ENCODE assay signal across 21 cellular contexts in genomic region chr1:24457866-24458265, GRCh38. TPM values are rescaled to one million over a fixed set of nuclear protein-coding genes. Genes with fewer than 3 reads are reported as not detected.
A peak's percentile ranks its signal among the peaks of the same experiment; 100 is the strongest.
DNase-seq lines count a peak whose midpoint lies in the region; ATAC-seq and TF ChIP-seq lines count a peak whose summit lies in the region.
"Had no signal": no experiment of that assay in that cellular context is flagged by ENCODE, and none has a peak within 500 bp of the region (broad histone marks: within the 10 kb centered on the region; RNA-seq: fewer than 3 reads in every experiment).

No MANE protein-coding gene starts in this region.

- no peaks in the 10 kb centered on the region for H3K9me3 Mint-ChIP-seq in endodermal cell
- peaks cover 6% of the 10 kb centered on the region for H3K9me3 Mint-ChIP-seq in activated CD4-positive, alpha-beta T cell treated with anti-CD3 and anti-CD28 coated beads, Interleukin-2, amount 10 ng/mL, durations not matched to agents 24 days and 14 days
- H3K9me3 Mint-ChIP-seq: CD8-positive, alpha-beta T cell had no signal

- H2AK5ac ChIP-seq in neuronal stem cell (ENCODE audit: low read depth, low read length), result no peak overlapping the region

- 82 to 91% methylated on average over 3 of the region's 3 CpGs for WGBS in endodermal cell (ENCODE audit: insufficient coverage in 1 of 2, insufficient read length in 1 of 2), 2 experiments
- WGBS in neuronal stem cell (ENCODE audit: extremely low coverage in 2 of 2, insufficient read length in 2 of 2, insufficient replicate concordance in 1 of 2), 2 donors, result no CpG with 5 or more reads among the region's 3 CpGs

- H2BK5ac ChIP-seq in neuronal stem cell (ENCODE audit: low read length), result no peak overlapping the region

- no peak overlapping the region for H2BK120ac ChIP-seq in neuronal stem cell (ENCODE audit: low read depth, low read length)

- peak overlapping the region; percentile 76 for H3K18ac ChIP-seq in neuronal stem cell (ENCODE audit: low read length)

- no peak overlapping the region for H4K8ac ChIP-seq in neuronal stem cell (ENCODE audit: low read depth, low read length)

- no peaks in the 10 kb centered on the region for H3K9me3 ChIP-seq in T-helper 17 cell (ENCODE audit: control insufficient read depth, low read length, poor library complexity, severe bottlenecking)
- no peaks in the 10 kb centered on the region for H3K9me3 ChIP-seq in endodermal cell (ENCODE audit: control insufficient read depth, low read length)
- H3K9me3 ChIP-seq in neuronal stem cell (replicated peaks in 1 of 2; ENCODE audit: control insufficient read depth in 2 of 2, insufficient read depth in 1 of 2, low read depth in 1 of 2, low read length in 2 of 2), result no peaks in the 10 kb centered on the region
- H3K9me3 ChIP-seq: Caco-2, HAP-1 had no signal

- intact Hi-C loops in activated CD4-positive, alpha-beta T cell treated with anti-CD3 and anti-CD28 coated beads, Interleukin-2, amount 10 ng/mL, durations not matched to agents 24 days and 14 days (cut with micrococcal nuclease), result no loop called here

- H3K27me3 Mint-ChIP-seq in T-helper 17 cell, result no peaks in the 10 kb centered on the region
- no peaks in the 10 kb centered on the region for H3K27me3 Mint-ChIP-seq in endodermal cell (ENCODE audit: insufficient read depth)
- H3K27me3 Mint-ChIP-seq in activated CD4-positive, alpha-beta T cell treated with anti-CD3 and anti-CD28 coated beads, Interleukin-2, amount 10 ng/mL, durations not matched to agents 24 days and 14 days, result no peaks in the 10 kb centered on the region
- H3K27me3 Mint-ChIP-seq: B cell; CD4-positive, CD25-positive, alpha-beta regulatory T cell had no signal

- H3K27me3 ChIP-seq in endodermal cell (ENCODE audit: control insufficient read depth, insufficient read depth, low read length, poor library complexity, severe bottlenecking) (no peaks in the 10 kb centered on the region), neuronal stem cell (ENCODE audit: control insufficient read depth in 3 of 3, insufficient read depth in 3 of 3, low read depth in 1 of 3, low read length in 3 of 3) (no peaks in the 10 kb centered on the region)
- H3K27me3 ChIP-seq: BLaER1 had no signal

- H2AFZ ChIP-seq in neuronal stem cell (ENCODE audit: low read length), result no peak overlapping the region

- H3K36me3 ChIP-seq in endodermal cell (ENCODE audit: control insufficient read depth, insufficient read depth, low read length) (no peaks in the 10 kb centered on the region), neuronal stem cell (replicated peaks in 1 of 2; ENCODE audit: control insufficient read depth in 2 of 2, insufficient read depth in 2 of 2, low read length in 2 of 2) (no peaks in the 10 kb centered on the region)
- H3K36me3 ChIP-seq: HAP-1 had no signal

- no peak overlapping the region for H4K91ac ChIP-seq in neuronal stem cell (ENCODE audit: low read depth, low read length, poor library complexity)

- peak overlapping the region; percentile 46 for H3K23ac ChIP-seq in neuronal stem cell (ENCODE audit: low read depth, low read length, poor library complexity)

- H3K4me3 ChIP-seq in endodermal cell (ENCODE audit: low read length) (no peak overlapping the region), neuronal stem cell (ENCODE audit: low read length in 2 of 2) (no peak overlapping the region)
- H3K4me3 ChIP-seq: BLaER1, GM12878, HAP-1 had no signal

- no peak overlapping the region for H2BK15ac ChIP-seq in neuronal stem cell (ENCODE audit: low read length)

- H3K27ac Mint-ChIP-seq in T-helper 17 cell (peak overlapping the region; percentile 32), endodermal cell (no peak overlapping the region)
- no peak overlapping the region for H3K27ac Mint-ChIP-seq in activated CD4-positive, alpha-beta T cell treated with anti-CD3 and anti-CD28 coated beads, Interleukin-2, amount 10 ng/mL, durations not matched to agents 24 days and 14 days
- H3K27ac Mint-ChIP-seq: B cell had no signal

- no peak overlapping the region for H3K4me2 ChIP-seq in neuronal stem cell (ENCODE audit: insufficient read depth, low read length, poor library complexity, severe bottlenecking)
- H3K4me2 ChIP-seq: BLaER1 had no signal

- no peak overlapping the region for H3K14ac ChIP-seq in neuronal stem cell (ENCODE audit: low read length)

- H3K4me1 Mint-ChIP-seq in T-helper 17 cell, result no peaks in the 10 kb centered on the region
- no peaks in the 10 kb centered on the region for H3K4me1 Mint-ChIP-seq in endodermal cell
- peaks cover 5% of the 10 kb centered on the region for H3K4me1 Mint-ChIP-seq in activated CD4-positive, alpha-beta T cell treated with anti-CD3 and anti-CD28 coated beads, Interleukin-2, amount 10 ng/mL, durations not matched to agents 24 days and 14 days
- H3K4me1 Mint-ChIP-seq: B cell had no signal

- no peak overlapping the region for H3K9ac ChIP-seq in endodermal cell (ENCODE audit: extremely low read depth, low read length, poor library complexity, severe bottlenecking)
- H3K9ac ChIP-seq in neuronal stem cell (ENCODE audit: low read depth, low read length, poor library complexity), result no peak overlapping the region
- H3K9ac ChIP-seq: BLaER1 had no signal

- no peaks in the 10 kb centered on the region for H3K4me1 ChIP-seq in endodermal cell (ENCODE audit: control insufficient read depth, insufficient read depth, low read length)
- H3K4me1 ChIP-seq in neuronal stem cell (ENCODE audit: control insufficient read depth in 2 of 2, insufficient read depth in 1 of 2, low read depth in 1 of 2, low read length in 2 of 2), result no peaks in the 10 kb centered on the region
- H3K4me1 ChIP-seq: BLaER1, Caco-2, HAP-1 had no signal

- no peak for ATAC-seq in T-helper 17 cell
- ATAC-seq in GM21786 (IDR thresholded peaks at IDR 0.05; ENCODE audit: unreplicated experiment), result no peak
- ATAC-seq: CD8-positive, alpha-beta T cell; GM12878 had no signal

- no peak overlapping the region for H3K27ac ChIP-seq in endodermal cell (ENCODE audit: low read depth, low read length)
- H3K27ac ChIP-seq in neuronal stem cell (replicated peaks; ENCODE audit: low read length), result no peak overlapping the region
- H3K27ac ChIP-seq: 22Rv1, BLaER1, C4-2B had no signal

- no peaks in the 10 kb centered on the region for H3K79me1 ChIP-seq in neuronal stem cell (ENCODE audit: low read depth, low read length)

- no peak overlapping the region for H3K4me3 Mint-ChIP-seq in T-helper 17 cell
- no peak overlapping the region for H3K4me3 Mint-ChIP-seq in endodermal cell
- H3K4me3 Mint-ChIP-seq in activated CD4-positive, alpha-beta T cell treated with anti-CD3 and anti-CD28 coated beads, Interleukin-2, amount 10 ng/mL, durations not matched to agents 24 days and 14 days, result no peak overlapping the region
- H3K4me3 Mint-ChIP-seq: B cell; CD4-positive, CD25-positive, alpha-beta regulatory T cell; CD8-positive, alpha-beta T cell had no signal

- DNase-seq in ELR (ENCODE audit: low read depth) (peak; percentile 9), T-helper 17 cell (no peak), endodermal cell (peak; percentile 19), neuronal stem cell (ENCODE audit: low spot score) (no peak), NCI-H2171 (lab: John Stamatoyannopoulos, UW) (no peak), NCI-H1417 treated with DMSO at 0.1 percent for 48 hours (lab: John Stamatoyannopoulos, UW) (no peak)
- DNase-seq in activated CD4-positive, alpha-beta T cell treated with anti-CD3 and anti-CD28 coated beads, Interleukin-2, amount 10 ng/mL, durations not matched to agents 24 days and 14 days, result no peak
- DNase-seq: Caco-2; CD4-positive, CD25-positive, alpha-beta regulatory T cell; CD8-positive, alpha-beta T cell; DMS153; DND-41; GDM1; GOT3 had no signal

- H3K4ac ChIP-seq in neuronal stem cell (ENCODE audit: low read length), result no peak overlapping the region

- H2BK12ac ChIP-seq in neuronal stem cell (ENCODE audit: low read length), result no peak overlapping the region

- peaks cover 6% of the 10 kb centered on the region for H3K36me3 Mint-ChIP-seq in T-helper 17 cell (ENCODE audit: low read depth)
- H3K36me3 Mint-ChIP-seq in endodermal cell (ENCODE audit: low read depth), result peaks cover 2% of the 10 kb centered on the region
- H3K36me3 Mint-ChIP-seq in activated CD4-positive, alpha-beta T cell treated with anti-CD3 and anti-CD28 coated beads, Interleukin-2, amount 10 ng/mL, durations not matched to agents 24 days and 14 days (ENCODE audit: low read depth), result peaks cover 81% of the 10 kb centered on the region

- no peak for TF ChIP-seq CTCF in endodermal cell (conservative IDR thresholded peaks at IDR 0.05)

RNA-seq across cellular contexts. Expression of gene NIPAL3, which starts 42.3 kb away (rescaled TPM):
- 10 to 100 TPM; 32.9 to 41.7 TPM for total RNA-seq in T-helper 17 cell
- 1 to 10 TPM; 4.7 to 5.5 TPM for total RNA-seq in endodermal cell
- 7.9 TPM for polyA plus RNA-seq in endodermal cell (2013, experiment 1 of 2)
- 7.4 TPM for polyA plus RNA-seq in endodermal cell (2013, experiment 2 of 2)
- polyA plus RNA-seq in neuronal stem cell (2013, experiment 1 of 2), result 6.6 TPM
- polyA plus RNA-seq in neuronal stem cell (2013, experiment 2 of 2), result 6.5 TPM
- 25.1 and 26.3 TPM in 2 replicates for total RNA-seq in activated CD4-positive, alpha-beta T cell treated with anti-CD3 and anti-CD28 coated beads, Interleukin-2, amount 10 ng/mL, durations not matched to agents 24 days and 14 days

RNA-seq across cellular contexts. Expression of gene STPG1, which starts 44.3 kb away (rescaled TPM):
- total RNA-seq in T-helper 17 cell (1 to 10 TPM; 2.5 to 3.6 TPM), endodermal cell (10 to 100 TPM; 16.6 to 16.9 TPM)
- polyA plus RNA-seq in endodermal cell (2013, experiment 1 of 2), result 8.8 TPM
- polyA plus RNA-seq in endodermal cell (2013, experiment 2 of 2), result 9.5 TPM
- polyA plus RNA-seq in neuronal stem cell (2013, experiment 1 of 2), result 12.5 TPM
- polyA plus RNA-seq in neuronal stem cell (2013, experiment 2 of 2), result 12.2 TPM
- 3.8 and 5.0 TPM in 2 replicates for total RNA-seq in activated CD4-positive, alpha-beta T cell treated with anti-CD3 and anti-CD28 coated beads, Interleukin-2, amount 10 ng/mL, durations not matched to agents 24 days and 14 days

RNA-seq across cellular contexts. Expression of gene RCAN3, which starts 44.8 kb away (rescaled TPM):
- total RNA-seq in T-helper 17 cell (100 to 1,000 TPM; 152 to 160 TPM), endodermal cell (10 to 100 TPM; 31.9 to 36.8 TPM)
- 10.5 TPM for polyA plus RNA-seq in endodermal cell (2013, experiment 1 of 2)
- polyA plus RNA-seq in endodermal cell (2013, experiment 2 of 2), result 11.3 TPM
- 3.1 TPM for polyA plus RNA-seq in neuronal stem cell (2013, experiment 1 of 2)
- polyA plus RNA-seq in neuronal stem cell (2013, experiment 2 of 2), result 3.0 TPM
- total RNA-seq in activated CD4-positive, alpha-beta T cell treated with anti-CD3 and anti-CD28 coated beads, Interleukin-2, amount 10 ng/mL, durations not matched to agents 24 days and 14 days, result 31.2 and 31.6 TPM in 2 replicates

Comparison
In these comparisons a context has a peak if more than half of its experiments do, and no peak if none do; other contexts are left out.
1. DNase-seq: peak in ELR (single experiment) and endodermal cell (single experiment); none in T-helper 17 cell (0 of 3), neuronal stem cell (single experiment), activated CD4-positive, alpha-beta T cell treated with anti-CD3 and anti-CD28 coated beads, Interleukin-2, amount 10 ng/mL, durations not matched to agents 24 days and 14 days (single experiment), NCI-H2171 (single experiment) and NCI-H1417 treated with DMSO at 0.1 percent for 48 hours (single experiment).